In the genomic region with DNA sequence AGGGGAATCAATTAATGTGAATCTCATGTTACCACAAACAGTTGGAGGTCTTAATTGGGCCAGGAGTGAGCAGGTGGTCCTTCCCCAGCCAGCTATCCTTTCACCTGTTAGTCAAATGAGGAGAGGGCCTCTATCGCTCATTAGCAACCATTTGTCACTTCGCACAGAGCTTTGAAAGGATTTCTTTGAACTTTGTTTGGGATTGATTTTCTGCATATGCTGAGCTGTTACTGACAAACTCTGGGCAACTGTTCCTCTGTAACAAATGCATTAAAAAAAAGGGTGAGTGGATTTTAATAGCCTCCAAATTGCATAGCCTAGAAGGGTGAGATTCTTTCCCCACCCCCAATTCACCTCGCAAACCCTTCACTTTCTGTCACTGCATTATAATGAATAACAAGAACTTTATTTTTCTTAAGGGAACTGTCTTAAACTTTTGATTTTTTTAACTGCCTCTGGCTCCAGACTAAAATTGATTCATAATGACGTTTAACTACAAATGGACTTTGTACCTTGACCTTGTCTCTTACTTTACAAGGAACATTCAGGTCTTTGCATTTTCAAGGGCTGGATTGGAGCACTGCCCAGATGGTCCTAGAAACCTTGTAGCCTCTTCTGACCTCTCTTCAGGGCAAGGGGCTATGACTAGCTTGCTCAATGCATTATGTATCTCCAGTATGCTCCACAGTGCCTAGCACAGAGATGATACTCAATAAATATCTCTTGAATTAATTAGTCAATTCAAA, we compare ENCODE assay signal across 2 cellular contexts.
TF ChIP-seq lines count a peak whose summit lies in the region.

No MANE protein-coding gene starts in this region.

TF ChIP-seq in liver, 16 proteins besides CTCF, POLR2A, EP300 and RAD21 (continued from another document):
- TF ChIP-seq, protein P1, sequence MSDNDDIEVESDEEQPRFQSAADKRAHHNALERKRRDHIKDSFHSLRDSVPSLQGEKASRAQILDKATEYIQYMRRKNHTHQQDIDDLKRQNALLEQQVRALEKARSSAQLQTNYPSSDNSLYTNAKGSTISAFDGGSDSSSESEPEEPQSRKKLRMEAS (IDR thresholded peaks at IDR 0.05), result peak; percentile 17
- TF ChIP-seq HNF4G (IDR thresholded peaks at IDR 0.05) (peak; percentile 90), FOXA2 (IDR thresholded peaks at IDR 0.05) (no peak), NR2F2 (IDR thresholded peaks at IDR 0.05) (no peak), YY1 (IDR thresholded peaks at IDR 0.05) (peak; percentile 19), HNF4A (conservative IDR thresholded peaks at IDR 0.05) (peak; percentile 96 to 98)
- TF ChIP-seq, protein P2, sequence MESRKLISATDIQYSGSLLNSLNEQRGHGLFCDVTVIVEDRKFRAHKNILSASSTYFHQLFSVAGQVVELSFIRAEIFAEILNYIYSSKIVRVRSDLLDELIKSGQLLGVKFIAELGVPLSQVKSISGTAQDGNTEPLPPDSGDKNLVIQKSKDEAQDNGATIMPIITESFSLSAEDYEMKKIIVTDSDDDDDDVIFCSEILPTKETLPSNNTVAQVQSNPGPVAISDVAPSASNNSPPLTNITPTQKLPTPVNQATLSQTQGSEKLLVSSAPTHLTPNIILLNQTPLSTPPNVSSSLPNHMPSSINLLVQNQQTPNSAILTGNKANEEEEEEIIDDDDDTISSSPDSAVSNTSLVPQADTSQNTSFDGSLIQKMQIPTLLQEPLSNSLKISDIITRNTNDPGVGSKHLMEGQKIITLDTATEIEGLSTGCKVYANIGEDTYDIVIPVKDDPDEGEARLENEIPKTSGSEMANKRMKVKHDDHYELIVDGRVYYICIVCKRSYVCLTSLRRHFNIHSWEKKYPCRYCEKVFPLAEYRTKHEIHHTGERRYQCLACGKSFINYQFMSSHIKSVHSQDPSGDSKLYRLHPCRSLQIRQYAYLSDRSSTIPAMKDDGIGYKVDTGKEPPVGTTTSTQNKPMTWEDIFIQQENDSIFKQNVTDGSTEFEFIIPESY (IDR thresholded peaks at IDR 0.05), result no peak
- TF ChIP-seq, protein P3, sequence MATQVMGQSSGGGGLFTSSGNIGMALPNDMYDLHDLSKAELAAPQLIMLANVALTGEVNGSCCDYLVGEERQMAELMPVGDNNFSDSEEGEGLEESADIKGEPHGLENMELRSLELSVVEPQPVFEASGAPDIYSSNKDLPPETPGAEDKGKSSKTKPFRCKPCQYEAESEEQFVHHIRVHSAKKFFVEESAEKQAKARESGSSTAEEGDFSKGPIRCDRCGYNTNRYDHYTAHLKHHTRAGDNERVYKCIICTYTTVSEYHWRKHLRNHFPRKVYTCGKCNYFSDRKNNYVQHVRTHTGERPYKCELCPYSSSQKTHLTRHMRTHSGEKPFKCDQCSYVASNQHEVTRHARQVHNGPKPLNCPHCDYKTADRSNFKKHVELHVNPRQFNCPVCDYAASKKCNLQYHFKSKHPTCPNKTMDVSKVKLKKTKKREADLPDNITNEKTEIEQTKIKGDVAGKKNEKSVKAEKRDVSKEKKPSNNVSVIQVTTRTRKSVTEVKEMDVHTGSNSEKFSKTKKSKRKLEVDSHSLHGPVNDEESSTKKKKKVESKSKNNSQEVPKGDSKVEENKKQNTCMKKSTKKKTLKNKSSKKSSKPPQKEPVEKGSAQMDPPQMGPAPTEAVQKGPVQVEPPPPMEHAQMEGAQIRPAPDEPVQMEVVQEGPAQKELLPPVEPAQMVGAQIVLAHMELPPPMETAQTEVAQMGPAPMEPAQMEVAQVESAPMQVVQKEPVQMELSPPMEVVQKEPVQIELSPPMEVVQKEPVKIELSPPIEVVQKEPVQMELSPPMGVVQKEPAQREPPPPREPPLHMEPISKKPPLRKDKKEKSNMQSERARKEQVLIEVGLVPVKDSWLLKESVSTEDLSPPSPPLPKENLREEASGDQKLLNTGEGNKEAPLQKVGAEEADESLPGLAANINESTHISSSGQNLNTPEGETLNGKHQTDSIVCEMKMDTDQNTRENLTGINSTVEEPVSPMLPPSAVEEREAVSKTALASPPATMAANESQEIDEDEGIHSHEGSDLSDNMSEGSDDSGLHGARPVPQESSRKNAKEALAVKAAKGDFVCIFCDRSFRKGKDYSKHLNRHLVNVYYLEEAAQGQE (IDR thresholded peaks at IDR 0.05), result peak; percentile 22

TF ChIP-seq in HepG2, 621 proteins besides CTCF, POLR2A, EP300 and RAD21 (continued from another document):
- no peak for TF ChIP-seq SOX6 (IDR thresholded peaks at IDR 0.05)
- no peak for TF ChIP-seq SOX6 (CRISPR knock-in tag; IDR thresholded peaks at IDR 0.05)
- no peak for TF ChIP-seq JARID2 (CRISPR knock-in tag; IDR thresholded peaks at IDR 0.05; ENCODE audit: insufficient replicate concordance)
- TF ChIP-seq HMGA1 (CRISPR knock-in tag; conservative IDR thresholded peaks at IDR 0.05), result no peak
- TF ChIP-seq RAD51 (IDR thresholded peaks at IDR 0.05; ENCODE audit: borderline replicate concordance), result no peak
- TF ChIP-seq, protein P4, sequence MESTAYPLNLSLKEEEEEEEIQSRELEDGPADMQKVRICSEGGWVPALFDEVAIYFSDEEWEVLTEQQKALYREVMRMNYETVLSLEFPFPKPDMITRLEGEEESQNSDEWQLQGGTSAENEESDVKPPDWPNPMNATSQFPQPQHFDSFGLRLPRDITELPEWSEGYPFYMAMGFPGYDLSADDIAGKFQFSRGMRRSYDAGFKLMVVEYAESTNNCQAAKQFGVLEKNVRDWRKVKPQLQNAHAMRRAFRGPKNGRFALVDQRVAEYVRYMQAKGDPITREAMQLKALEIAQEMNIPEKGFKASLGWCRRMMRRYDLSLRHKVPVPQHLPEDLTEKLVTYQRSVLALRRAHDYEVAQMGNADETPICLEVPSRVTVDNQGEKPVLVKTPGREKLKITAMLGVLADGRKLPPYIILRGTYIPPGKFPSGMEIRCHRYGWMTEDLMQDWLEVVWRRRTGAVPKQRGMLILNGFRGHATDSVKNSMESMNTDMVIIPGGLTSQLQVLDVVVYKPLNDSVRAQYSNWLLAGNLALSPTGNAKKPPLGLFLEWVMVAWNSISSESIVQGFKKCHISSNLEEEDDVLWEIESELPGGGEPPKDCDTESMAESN (CRISPR knock-in tag; conservative IDR thresholded peaks at IDR 0.05), result no peak
- TF ChIP-seq KDM4B (CRISPR knock-in tag; IDR thresholded peaks at IDR 0.05), result no peak
- TF ChIP-seq ZKSCAN8 (CRISPR knock-in tag; IDR thresholded peaks at IDR 0.05; ENCODE audit: borderline replicate concordance), result no peak
- no peak for TF ChIP-seq ZNF496 (CRISPR knock-in tag; IDR thresholded peaks at IDR 0.05; ENCODE audit: insufficient replicate concordance)
- no peak for TF ChIP-seq DNMT1 (CRISPR knock-in tag; IDR thresholded peaks at IDR 0.05)
- no peak for TF ChIP-seq ADNP (CRISPR knock-in tag; IDR thresholded peaks at IDR 0.05)
- TF ChIP-seq, protein P5, sequence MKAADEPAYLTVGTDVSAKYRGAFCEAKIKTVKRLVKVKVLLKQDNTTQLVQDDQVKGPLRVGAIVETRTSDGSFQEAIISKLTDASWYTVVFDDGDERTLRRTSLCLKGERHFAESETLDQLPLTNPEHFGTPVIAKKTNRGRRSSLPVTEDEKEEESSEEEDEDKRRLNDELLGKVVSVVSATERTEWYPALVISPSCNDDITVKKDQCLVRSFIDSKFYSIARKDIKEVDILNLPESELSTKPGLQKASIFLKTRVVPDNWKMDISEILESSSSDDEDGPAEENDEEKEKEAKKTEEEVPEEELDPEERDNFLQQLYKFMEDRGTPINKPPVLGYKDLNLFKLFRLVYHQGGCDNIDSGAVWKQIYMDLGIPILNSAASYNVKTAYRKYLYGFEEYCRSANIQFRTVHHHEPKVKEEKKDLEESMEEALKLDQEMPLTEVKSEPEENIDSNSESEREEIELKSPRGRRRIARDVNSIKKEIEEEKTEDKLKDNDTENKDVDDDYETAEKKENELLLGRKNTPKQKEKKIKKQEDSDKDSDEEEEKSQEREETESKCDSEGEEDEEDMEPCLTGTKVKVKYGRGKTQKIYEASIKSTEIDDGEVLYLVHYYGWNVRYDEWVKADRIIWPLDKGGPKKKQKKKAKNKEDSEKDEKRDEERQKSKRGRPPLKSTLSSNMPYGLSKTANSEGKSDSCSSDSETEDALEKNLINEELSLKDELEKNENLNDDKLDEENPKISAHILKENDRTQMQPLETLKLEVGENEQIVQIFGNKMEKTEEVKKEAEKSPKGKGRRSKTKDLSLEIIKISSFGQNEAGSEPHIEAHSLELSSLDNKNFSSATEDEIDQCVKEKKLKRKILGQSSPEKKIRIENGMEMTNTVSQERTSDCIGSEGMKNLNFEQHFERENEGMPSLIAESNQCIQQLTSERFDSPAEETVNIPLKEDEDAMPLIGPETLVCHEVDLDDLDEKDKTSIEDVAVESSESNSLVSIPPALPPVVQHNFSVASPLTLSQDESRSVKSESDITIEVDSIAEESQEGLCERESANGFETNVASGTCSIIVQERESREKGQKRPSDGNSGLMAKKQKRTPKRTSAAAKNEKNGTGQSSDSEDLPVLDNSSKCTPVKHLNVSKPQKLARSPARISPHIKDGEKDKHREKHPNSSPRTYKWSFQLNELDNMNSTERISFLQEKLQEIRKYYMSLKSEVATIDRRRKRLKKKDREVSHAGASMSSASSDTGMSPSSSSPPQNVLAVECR (CRISPR knock-in tag; IDR thresholded peaks at IDR 0.05; ENCODE audit: borderline replicate concordance), result no peak
